Comparison of ENCODE assay signal across 21 cellular contexts in genomic region chr12:46571593-46571992, GRCh38.
"Had no signal": no experiment of that assay in that cellular context is flagged by ENCODE, and none has a peak within 500 bp of the region (broad histone marks: within the 10 kb centered on the region; RNA-seq: fewer than 3 reads in every experiment).

No MANE protein-coding gene starts in this region.

- H3K4me1 ChIP-seq: foreskin keratinocyte, transverse colon had no signal

- ATAC-seq: esophagus mucosa; foreskin keratinocyte; naive thymus-derived CD8-positive, alpha-beta T cell; psoas muscle; right lobe of liver had no signal

- H3K27me3 ChIP-seq: dorsolateral prefrontal cortex, foreskin keratinocyte, neutrophil, right lobe of liver, stomach, transverse colon had no signal

- H3K27ac ChIP-seq: dorsolateral prefrontal cortex, foreskin keratinocyte, neutrophil, right lobe of liver, stomach, thoracic aorta, transverse colon had no signal

- H3K27me3 Mint-ChIP-seq: naive thymus-derived CD8-positive, alpha-beta T cell had no signal

- H3K27ac Mint-ChIP-seq: naive thymus-derived CD8-positive, alpha-beta T cell had no signal

- H3K4me3 ChIP-seq: dorsolateral prefrontal cortex, psoas muscle, right lobe of liver, stomach, thoracic aorta, transverse colon had no signal

- H3K4me3 Mint-ChIP-seq: naive thymus-derived CD8-positive, alpha-beta T cell had no signal

- DNase-seq: cortex of kidney; dorsolateral prefrontal cortex; effector CD8-positive, alpha-beta T cell; foreskin keratinocyte; head of caudate nucleus; hippocampal formation; kidney glomerular epithelial cell; mammary epithelial cell; naive thymus-derived CD8-positive, alpha-beta T cell; psoas muscle; retina; right lobe of liver; stimulated activated CD4-positive, alpha-beta T cell treated with anti-CD3 and anti-CD28 coated beads, Interleukin-2, amount 100 ng/mL, for 24 hours; stimulated activated CD4-positive, alpha-beta T cell treated with anti-CD3 and anti-CD28 coated beads, Interleukin-4, amount 100 ng/mL, for 4 hours; stimulated activated naive CD4-positive, alpha-beta T cell; stomach; substantia nigra; transverse colon had no signal

- H3K36me3 ChIP-seq: neutrophil, right lobe of liver, stomach, thoracic aorta, transverse colon had no signal
